22 cellular contexts compared by ENCODE assay signal in genomic region chr5:1788828-1789227, GRCh38. TPM values are rescaled to one million over a fixed set of nuclear protein-coding genes. Genes with fewer than 3 reads are reported as not detected.
DNase-seq lines count a peak whose midpoint lies in the region; ATAC-seq, FAIRE-seq and TF ChIP-seq lines count a peak whose summit lies in the region.
"Had no signal": no experiment of that assay in that cellular context is flagged by ENCODE, and none has a peak within 500 bp of the region (broad histone marks: within the 10 kb centered on the region; RNA-seq: fewer than 3 reads in every experiment).

No MANE protein-coding gene starts in this region.

- H3K9me3 ChIP-seq in mammary epithelial cell (replicated peaks; ENCODE audit: insufficient read depth, low read length) (no peaks in the 10 kb centered on the region), keratinocyte (ENCODE audit: control insufficient read depth, low read depth, low read length) (no peaks in the 10 kb centered on the region), suprapubic skin (no peaks in the 10 kb centered on the region), upper lobe of left lung (no peaks in the 10 kb centered on the region), ascending aorta (no peaks in the 10 kb centered on the region)
- H3K9me3 ChIP-seq: thoracic aorta had no signal

- WGBS in mammary epithelial cell (ENCODE audit: low coverage, missing lambda C conversion rate): 93% methylated on average over 10 of the region's 15 CpGs
- WGBS in suprapubic skin: 89% methylated on average over 15 of the region's 15 CpGs
- WGBS in upper lobe of left lung, 2 donors: 82 to 84% methylated on average over 15 of the region's 15 CpGs

- H3K4me3 Mint-ChIP-seq in MCF 10A (ENCODE audit: unreplicated experiment): no peak overlapping the region
- H3K4me3 Mint-ChIP-seq: activated B cell treated with CpG ODN at 0.5 μM for 24 hours; mesothelial cell of epicardium; neural crest cell; T-helper 1 cell treated with Interleukin-12 subunit alpha and Interleukin-12 subunit beta and Interleukin-4 antibody, amounts not matched to agents 30 μg/mL and 1 μg/mL, for 36 hours had no signal

- H3K27me3 ChIP-seq in mammary epithelial cell (ENCODE audit: insufficient read depth, low read length): no peaks in the 10 kb centered on the region
- no peaks in the 10 kb centered on the region for H3K27me3 ChIP-seq in keratinocyte (ENCODE audit: control insufficient read depth, extremely low read depth, insufficient read depth, low read length)
- peaks cover 2% of the 10 kb centered on the region for H3K27me3 ChIP-seq in suprapubic skin
- H3K27me3 ChIP-seq in upper lobe of left lung: no peaks in the 10 kb centered on the region
- H3K27me3 ChIP-seq in ascending aorta: no peaks in the 10 kb centered on the region

- CTCF ChIA-PET in mammary epithelial cell (lab: Charles Lee; ENCODE audit: low non-redundant PET) (no interaction called here), MCF 10A (lab: Yijun Ruan, JAX) (interaction anchor here (0.6 kb wide), 1 partner anchor 251 kb away, joined by 3 read pairs; no protein-coding TSS in a partner anchor)

- H2AFZ ChIP-seq in mammary epithelial cell (ENCODE audit: low read depth, low read length) (no peak overlapping the region), keratinocyte (ENCODE audit: control insufficient read depth, low read length) (peak overlapping the region; percentile 18)

- no peaks in the 10 kb centered on the region for H4K20me1 ChIP-seq in mammary epithelial cell (ENCODE audit: insufficient read depth, low read length)
- H4K20me1 ChIP-seq in keratinocyte (ENCODE audit: control insufficient read depth, extremely low read depth, insufficient read depth, low read length): no peaks in the 10 kb centered on the region

- dilution Hi-C loops in mammary epithelial cell (cut with HindIII; ENCODE audit: low sequenced_read_pairs): no loop called here
- dilution Hi-C loops in keratinocyte (cut with MboI; ENCODE audit: extremely low pct_ligation_motif_present, low sequenced_read_pairs): no loop called here

- BruUV-seq in mammary epithelial cell (replicated peaks; lab: Mats Ljungman, UMichigan) (no TSS peak), MCF 10A (replicated peaks; lab: Mats Ljungman, UMichigan) (no TSS peak)

- H3K4me1 ChIP-seq in mammary epithelial cell (ENCODE audit: insufficient read depth, low read length) (peaks cover 29% of the 10 kb centered on the region), keratinocyte (ENCODE audit: control insufficient read depth, extremely low read depth, insufficient read depth, low read length) (peaks cover 27% of the 10 kb centered on the region), suprapubic skin (peaks cover 2% of the 10 kb centered on the region), upper lobe of left lung (no peaks in the 10 kb centered on the region), ascending aorta (no peaks in the 10 kb centered on the region)

- DNase-seq in mammary epithelial cell (no peak), MCF 10A (ENCODE audit: unreplicated experiment) (no peak), NCI-H748 treated with DMSO at 0.1 percent for 48 hours (lab: John Stamatoyannopoulos, UW) (peak; percentile 15), keratinocyte (ENCODE audit: low read depth, low spot score) (no peak), suprapubic skin (ENCODE audit: low spot score in 2 of 2) (peak; percentile 31 to 53), upper lobe of left lung (no peak), NOMO-1 treated with dmso at 0.1 percent for 144 hours (lab: John Stamatoyannopoulos, UW; ENCODE audit: unreplicated experiment) (no peak), ascending aorta (ENCODE audit: low spot score in 2 of 2) (no peak)
- DNase-seq: activated B cell treated with CpG ODN at 0.5 μM for 24 hours; activated gamma-delta T cell treated with Interleukin-2 at 50 U/mL for 16 hours; amygdala; cerebellar nuclear complex; effector CD8-positive, alpha-beta T cell; KBM-7; left cardiac atrium; NCI-H2029; NCI-H510A; SIG-M5 had no signal

- TF ChIP-seq EP300 in suprapubic skin (IDR thresholded peaks at IDR 0.05) (no peak), upper lobe of left lung (IDR thresholded peaks at IDR 0.05) (no peak)

- ATAC-seq in upper lobe of left lung (ENCODE audit: low FRiP score in 2 of 2): no peak
- ATAC-seq: left cardiac atrium had no signal

- H3K9me3 Mint-ChIP-seq in MCF 10A (ENCODE audit: unreplicated experiment): no peaks in the 10 kb centered on the region
- H3K9me3 Mint-ChIP-seq: activated B cell treated with CpG ODN at 0.5 μM for 24 hours; mesothelial cell of epicardium; neural crest cell; T-helper 1 cell treated with Interleukin-12 subunit alpha and Interleukin-12 subunit beta and Interleukin-4 antibody, amounts not matched to agents 30 μg/mL and 1 μg/mL, for 36 hours had no signal

- peaks cover 6% of the 10 kb centered on the region for H3K4me1 Mint-ChIP-seq in MCF 10A (ENCODE audit: insufficient read depth, unreplicated experiment)

- H3K4me2 ChIP-seq in mammary epithelial cell (ENCODE audit: insufficient read depth, low read depth, low read length) (peak overlapping the region; percentile 82), keratinocyte (ENCODE audit: control insufficient read depth, extremely low read depth, insufficient read depth, low read depth, low read length) (peak overlapping the region; percentile 50)

- FAIRE-seq in keratinocyte (lab: Jason Lieb, UNC): no peak

- no peak overlapping the region for H3K4me3 ChIP-seq in mammary epithelial cell (replicated peaks in 1 of 3; ENCODE audit: insufficient read depth in 1 of 3, low read depth in 2 of 3, low read length in 3 of 3)
- no peak overlapping the region for H3K4me3 ChIP-seq in keratinocyte (ENCODE audit: control insufficient read depth in 2 of 3, extremely low read depth in 1 of 3, insufficient read depth in 2 of 3, low read depth in 1 of 3, low read length in 3 of 3)
- H3K4me3 ChIP-seq in suprapubic skin: no peak overlapping the region
- H3K4me3 ChIP-seq in upper lobe of left lung: no peak overlapping the region
- H3K4me3 ChIP-seq in ascending aorta: no peak overlapping the region
- H3K4me3 ChIP-seq: thoracic aorta had no signal

- H3K9ac ChIP-seq in mammary epithelial cell (ENCODE audit: insufficient read depth, low read length) (no peak overlapping the region), keratinocyte (ENCODE audit: control insufficient read depth, extremely low read depth, insufficient read depth, low read length) (no peak overlapping the region)

- POLR2A ChIA-PET in MCF 10A (lab: Yijun Ruan, JAX): interaction anchor here (1.3 kb wide), 1 partner anchor 12 kb away, joined by 5 read pairs; the partner anchor contains the start of gene MRPL36

- intact Hi-C loops in mammary epithelial cell (cut with micrococcal nuclease) (no loop called here), MCF 10A (cut with micrococcal nuclease) (no loop called here), ascending aorta (cut with DNase I) (no loop called here)

- TF ChIP-seq CTCF in mammary epithelial cell (conservative IDR thresholded peaks at IDR 0.05 in 1 of 2, IDR thresholded peaks at IDR 0.05 in 1 of 2; ENCODE audit: extremely low read depth in 1 of 2, insufficient read depth in 1 of 2, low read depth in 1 of 2, low read length in 2 of 2): no peak
- no peak for TF ChIP-seq CTCF in MCF 10A (IDR thresholded peaks at IDR 0.05; ENCODE audit: unreplicated experiment)
- TF ChIP-seq CTCF in keratinocyte (optimal IDR thresholded peaks at IDR 0.05 in 1 of 3, IDR thresholded peaks at IDR 0.05 in 1 of 3, conservative IDR thresholded peaks at IDR 0.05 in 1 of 3; ENCODE audit: extremely low read depth in 1 of 3, insufficient read depth in 2 of 3, low read length in 3 of 3): no peak
- no peak for TF ChIP-seq CTCF in suprapubic skin (IDR thresholded peaks at IDR 0.05)
- no peak for TF ChIP-seq CTCF in upper lobe of left lung (IDR thresholded peaks at IDR 0.05)
- no peak for TF ChIP-seq CTCF in ascending aorta (IDR thresholded peaks at IDR 0.05)

- H3K27ac Mint-ChIP-seq in MCF 10A (ENCODE audit: low read depth, unreplicated experiment): no peak overlapping the region
- H3K27ac Mint-ChIP-seq: activated B cell treated with CpG ODN at 0.5 μM for 24 hours; mesothelial cell of epicardium; T-helper 1 cell treated with Interleukin-12 subunit alpha and Interleukin-12 subunit beta and Interleukin-4 antibody, amounts not matched to agents 30 μg/mL and 1 μg/mL, for 36 hours had no signal

- no peaks in the 10 kb centered on the region for H3K36me3 Mint-ChIP-seq in MCF 10A (ENCODE audit: insufficient read depth, unreplicated experiment)
- H3K36me3 Mint-ChIP-seq: mesothelial cell of epicardium had no signal

- H3K79me2 ChIP-seq in mammary epithelial cell (ENCODE audit: insufficient read depth, low read length) (no peaks in the 10 kb centered on the region), keratinocyte (ENCODE audit: control insufficient read depth, insufficient read depth, low read length) (no peaks in the 10 kb centered on the region)

- no peaks in the 10 kb centered on the region for H3K9me1 ChIP-seq in keratinocyte (ENCODE audit: control insufficient read depth, extremely low read depth, insufficient read depth, low read length)

- in situ Hi-C loops in mammary epithelial cell (cut with MboI; ENCODE audit: low sequenced_read_pairs in 2 of 2): loop anchor here in 1 of 2 donors (25.0 kb wide), 1 partner anchor 223 kb away; no protein-coding TSS in a partner anchor

- H3K27ac ChIP-seq in mammary epithelial cell (ENCODE audit: insufficient read depth, low read depth, low read length) (no peak overlapping the region), keratinocyte (ENCODE audit: control insufficient read depth, insufficient read depth, low read length) (no peak overlapping the region), suprapubic skin (no peak overlapping the region), upper lobe of left lung (no peak overlapping the region), ascending aorta (no peak overlapping the region)
- H3K27ac ChIP-seq: thoracic aorta had no signal

- H3K36me3 ChIP-seq in mammary epithelial cell (ENCODE audit: insufficient read depth, low read length) (no peaks in the 10 kb centered on the region), keratinocyte (ENCODE audit: control insufficient read depth in 2 of 2, extremely low read depth in 1 of 2, insufficient read depth in 2 of 2, low read length in 2 of 2) (no peaks in the 10 kb centered on the region), suprapubic skin (no peaks in the 10 kb centered on the region), upper lobe of left lung (no peaks in the 10 kb centered on the region), ascending aorta (no peaks in the 10 kb centered on the region)
- H3K36me3 ChIP-seq: thoracic aorta had no signal

- TF ChIP-seq POLR2A in suprapubic skin (IDR thresholded peaks at IDR 0.05) (no peak), upper lobe of left lung (IDR thresholded peaks at IDR 0.05) (no peak)

- no peaks in the 10 kb centered on the region for H3K27me3 Mint-ChIP-seq in MCF 10A (ENCODE audit: insufficient read depth, unreplicated experiment)

RNA-seq across cellular contexts. Expression of gene MRPL36, which starts 10.8 kb away (rescaled TPM):
- total RNA-seq in mammary epithelial cell (10 to 100 TPM; 47.2 to 82.2 TPM), MCF 10A (2022) (90.5 and 101 TPM in 2 replicates), suprapubic skin (10 to 100 TPM; 13.7 to 62.5 (median 41.2) TPM), upper lobe of left lung (10 to 100 TPM; 10.5 to 30.4 (median 21.5) TPM), ascending aorta (21.4 TPM)
- polyA plus RNA-seq in mammary epithelial cell (117 TPM), keratinocyte (84.2 to 152 TPM (median 121 TPM) in 3 replicates)
- polyA minus RNA-seq in mammary epithelial cell (54.6 TPM), keratinocyte (36.4 to 62.4 TPM (median 51.7 TPM) in 3 replicates)
- 129 TPM for polyA plus RNA-seq in keratinocyte (2011; ENCODE audit: low read depth)
- 116 and 120 TPM in 2 replicates for polyA plus RNA-seq in keratinocyte (2011; cell fraction: cytosol; rRNA removed)
- polyA plus RNA-seq in keratinocyte (2011; cell fraction: nucleus; rRNA removed): 57.9 and 66.3 TPM in 2 replicates
- 99.1 and 103 TPM in 2 replicates for polyA plus RNA-seq in keratinocyte (2012; ENCODE audit: low replicate concordance)
- 64.8 TPM for polyA minus RNA-seq in keratinocyte (2011; cell fraction: cytosol; rRNA and poly(A)+ RNA removed)
- 10.3 and 12.1 TPM in 2 replicates for polyA minus RNA-seq in keratinocyte (2011; cell fraction: nucleus; rRNA and poly(A)+ RNA removed)

RNA-seq across cellular contexts. Expression of gene NDUFS6, which starts 12.4 kb away (rescaled TPM):
- total RNA-seq in mammary epithelial cell (10 to 100 TPM; 13.5 to 47.7 TPM), MCF 10A (2022) (44.1 and 65.6 TPM in 2 replicates), suprapubic skin (10 to 100 TPM; 38.9 to 64.5 (median 51.2) TPM), upper lobe of left lung (10 to 100 TPM; 22.9 to 64.6 (median 39.3) TPM), ascending aorta (29.8 TPM)
- polyA plus RNA-seq in mammary epithelial cell (127 TPM), keratinocyte (35.2 to 127 TPM (median 66.3 TPM) in 3 replicates)
- polyA minus RNA-seq in mammary epithelial cell (17.7 TPM), keratinocyte (5.5 to 13.2 TPM (median 6.7 TPM) in 3 replicates)
- 99.2 TPM for polyA plus RNA-seq in keratinocyte (2011; ENCODE audit: low read depth)
- 17.8 and 50.2 TPM in 2 replicates for polyA plus RNA-seq in keratinocyte (2011; cell fraction: cytosol; rRNA removed)
- polyA plus RNA-seq in keratinocyte (2011; cell fraction: nucleus; rRNA removed): 22.3 and 39.5 TPM in 2 replicates
- polyA plus RNA-seq in keratinocyte (2012; ENCODE audit: low replicate concordance): 59.4 and 132 TPM in 2 replicates
- polyA minus RNA-seq in keratinocyte (2011; cell fraction: cytosol; rRNA and poly(A)+ RNA removed): 58.5 TPM
- polyA minus RNA-seq in keratinocyte (2011; cell fraction: nucleus; rRNA and poly(A)+ RNA removed): 4.5 and 7.8 TPM in 2 replicates

Comparison
In these comparisons a context has a peak if more than half of its experiments do, and no peak if none do; other contexts are left out.
1. DNase-seq: peak in NCI-H748 treated with DMSO at 0.1 percent for 48 hours (single experiment) and suprapubic skin (2 of 2); none in mammary epithelial cell (single experiment), MCF 10A (single experiment), keratinocyte (single experiment), upper lobe of left lung (0 of 2), NOMO-1 treated with dmso at 0.1 percent for 144 hours (single experiment) and ascending aorta (0 of 2).